In genomic region chr10:48390933-48391845, GRCh38 we compare ENCODE assay signal across 9 cellular contexts.
A peak's percentile ranks its signal among the peaks of the same experiment; 100 is the strongest.
DNase-seq lines count a peak whose midpoint lies in the region; FAIRE-seq and TF ChIP-seq lines count a peak whose summit lies in the region.
"Had no signal": no experiment of that assay in that cellular context is flagged by ENCODE, and none has a peak within 500 bp of the region (broad histone marks: within the 10 kb centered on the region; RNA-seq: fewer than 3 reads in every experiment).

No MANE protein-coding gene starts in this region.

- H3K27me3 ChIP-seq in SJCRH30, result no peaks in the 10 kb centered on the region
- H3K27me3 ChIP-seq in kidney epithelial cell (ENCODE audit: control insufficient read depth, insufficient read depth, low read length), result no peaks in the 10 kb centered on the region

- peak; percentile 38 for FAIRE-seq in GM12891 (lab: Jason Lieb, UNC)

- no peak for TF ChIP-seq POLR2A in GM12891 (IDR thresholded peaks at IDR 0.05; ENCODE audit: low read depth, low read length)

- H3K4me1 ChIP-seq in SJCRH30, result peaks cover 15% of the 10 kb centered on the region

- no peak for TF ChIP-seq CTCF in kidney epithelial cell (IDR thresholded peaks at IDR 0.05; ENCODE audit: insufficient read depth, low read length, poor library complexity, severe bottlenecking)
- no peak for TF ChIP-seq CTCF in coronary artery (IDR thresholded peaks at IDR 0.05)

- no peaks in the 10 kb centered on the region for H3K36me3 ChIP-seq in SJCRH30
- no peaks in the 10 kb centered on the region for H3K36me3 ChIP-seq in kidney epithelial cell (ENCODE audit: control insufficient read depth, insufficient read depth, low read length)

- no peak overlapping the region for H3K4me3 ChIP-seq in SJCRH30
- H3K4me3 ChIP-seq in kidney epithelial cell (ENCODE audit: low read depth, low read length), result no peak overlapping the region
- H3K4me3 ChIP-seq in coronary artery, result no peak overlapping the region
- H3K4me3 ChIP-seq: lung had no signal

- DNase-seq in GM12891 (ENCODE audit: insufficient read length, low spot score), result no peak
- DNase-seq in HCEC 1CT, result peak; percentile 50
- DNase-seq in SJCRH30, result peak in 1 of 2 experiments; percentile 49
- DNase-seq in kidney epithelial cell (ENCODE audit: low read depth), result peak; percentile 29
- DNase-seq in HuH-7 (ENCODE audit: low spot score), result no peak
- DNase-seq in coronary artery (ENCODE audit: low spot score), result no peak
- no peak for DNase-seq in iPS-NIHi11 (ENCODE audit: low spot score)
- no peak for DNase-seq in DMS79 treated with DMSO at 0.1 percent for 48 hours (lab: John Stamatoyannopoulos, UW)

- peak overlapping the region; percentile 3; the same call in 1 of the 2 replicates for H3K27ac ChIP-seq in SJCRH30
- no peak overlapping the region for H3K27ac ChIP-seq in coronary artery

- H3K9me3 ChIP-seq in SJCRH30 (replicated peaks), result no peaks in the 10 kb centered on the region

TF ChIP-seq in GM12891, 5 proteins besides CTCF, POLR2A, EP300 and RAD21:
- no peak for TF ChIP-seq POU2F2 (IDR thresholded peaks at IDR 0.05; ENCODE audit: low read depth, low read length)
- TF ChIP-seq SPI1 (IDR thresholded peaks at IDR 0.05; ENCODE audit: low read depth, low read length), result no peak
- TF ChIP-seq PAX5 (IDR thresholded peaks at IDR 0.05; ENCODE audit: insufficient read depth, low read length, severe bottlenecking), result no peak
- TF ChIP-seq POLR2AphosphoS5 (IDR thresholded peaks at IDR 0.05; ENCODE audit: low read depth, low read length), result no peak
- no peak for TF ChIP-seq TAF1 (IDR thresholded peaks at IDR 0.05; ENCODE audit: low read depth, low read length)

Comparison
In these comparisons a context has a peak if more than half of its experiments do, and no peak if none do; other contexts are left out.
1. DNase-seq: peak in HCEC 1CT (single experiment) and kidney epithelial cell (single experiment); none in GM12891 (single experiment), HuH-7 (single experiment), coronary artery (single experiment), iPS-NIHi11 (single experiment) and DMS79 treated with DMSO at 0.1 percent for 48 hours (single experiment).